1 cellular context compared by ENCODE assay signal in genomic region chr3:150879141-150879540, GRCh38.
TF ChIP-seq lines count a peak whose summit lies in the region.

No MANE protein-coding gene starts in this region.

TF ChIP-seq in GM23338, 12 proteins besides CTCF, POLR2A, EP300 and RAD21:
- no peak for TF ChIP-seq ZNF462 (CRISPR knock-in tag; IDR thresholded peaks at IDR 0.05)
- no peak for TF ChIP-seq ETS1 (IDR thresholded peaks at IDR 0.05)
- no peak for TF ChIP-seq REST (IDR thresholded peaks at IDR 0.05; ENCODE audit: unreplicated experiment)
- no peak for TF ChIP-seq JUNB (IDR thresholded peaks at IDR 0.05; ENCODE audit: unreplicated experiment)
- TF ChIP-seq EZH2 (IDR thresholded peaks at IDR 0.05; ENCODE audit: low read depth, unreplicated experiment) = no peak
- no peak for TF ChIP-seq NANOG (IDR thresholded peaks at IDR 0.05; ENCODE audit: borderline replicate concordance)
